Comparison of ENCODE assay signal across 20 cellular contexts in the genomic region with DNA sequence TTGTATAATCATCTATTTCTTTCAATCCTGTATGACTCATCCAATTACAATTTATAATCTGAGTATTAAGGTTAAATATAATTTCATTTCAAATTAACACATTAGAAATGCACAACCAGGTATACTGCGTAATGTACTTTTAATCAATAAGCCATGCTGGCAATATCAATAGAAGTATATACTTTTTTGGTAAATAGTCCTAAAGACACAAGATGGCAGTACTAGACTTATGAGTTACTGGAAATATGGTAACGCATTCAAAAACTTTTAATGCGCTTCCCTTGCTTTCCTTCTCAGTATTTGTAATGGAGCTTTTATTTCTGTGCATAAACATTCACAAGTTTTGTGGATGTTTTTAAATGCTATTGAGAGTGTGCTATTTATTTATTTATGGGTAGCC.
DNase-seq lines count a peak whose midpoint lies in the region; ATAC-seq, FAIRE-seq and TF ChIP-seq lines count a peak whose summit lies in the region.
"Had no signal": no experiment of that assay in that cellular context is flagged by ENCODE, and none has a peak within 500 bp of the region (broad histone marks: within the 10 kb centered on the region; RNA-seq: fewer than 3 reads in every experiment).

No MANE protein-coding gene starts in this region.

- H3K4me1 ChIP-seq in PC-3 (ENCODE audit: insufficient read depth, low read length) (no peaks in the 10 kb centered on the region), uterus (no peaks in the 10 kb centered on the region), ovary (ENCODE audit: insufficient read depth) (no peaks in the 10 kb centered on the region)

- no peak overlapping the region for H2AFZ ChIP-seq in PC-3 (ENCODE audit: low read length)

- FAIRE-seq in A204.1 (lab: Jason Lieb, UNC) (peak; percentile 82), D721Med (lab: Jason Lieb, UNC) (no peak), frontal cortex (lab: Jason Lieb, UNC) (no peak)
- FAIRE-seq: H54 had no signal

- intact Hi-C loops in PC-3 (cut with micrococcal nuclease) (loop anchor here (2.0 kb wide), 1 partner anchor 475 kb away; no protein-coding TSS in a partner anchor), uterus (cut with DNase I; ENCODE audit: low total_unique reads) (no loop called here), ovary (cut with DNase I) (no loop called here)

- H3K36me3 ChIP-seq in PC-3 (ENCODE audit: low read depth, low read length): no peaks in the 10 kb centered on the region
- no peaks in the 10 kb centered on the region for H3K36me3 ChIP-seq in uterus
- H3K36me3 ChIP-seq in ovary: no peaks in the 10 kb centered on the region

- no peaks in the 10 kb centered on the region for H3K9me2 ChIP-seq in PC-3 (replicated peaks; ENCODE audit: low read length)
- H3K9me2 ChIP-seq: SK-N-SH had no signal

- H3K27me3 ChIP-seq in PC-3 (ENCODE audit: low read length) (no peaks in the 10 kb centered on the region), uterus (no peaks in the 10 kb centered on the region), ovary (no peaks in the 10 kb centered on the region)

- TF ChIP-seq EP300 in ovary (IDR thresholded peaks at IDR 0.05): no peak

- H3K4me3 ChIP-seq in PC-3 (ENCODE audit: low read length) (no peak overlapping the region), uterus (no peak overlapping the region), ovary (no peak overlapping the region)

- no peaks in the 10 kb centered on the region for H3K79me2 ChIP-seq in PC-3 (ENCODE audit: low read length)

- BruUV-seq in PC-3 (replicated peaks; lab: Mats Ljungman, UMichigan): no TSS peak

- no peak for ATAC-seq in PC-3
- ATAC-seq: T-cell had no signal

- CTCF ChIA-PET in PC-3 (lab: Charles Lee): no interaction called here

- POLR2A ChIA-PET in PC-3 (lab: Charles Lee; ENCODE audit: unreplicated experiment): no interaction called here

- H3K27ac ChIP-seq in PC-3 (ENCODE audit: low read length): no peak overlapping the region
- no peak overlapping the region for H3K27ac ChIP-seq in uterus
- no peak overlapping the region for H3K27ac ChIP-seq in ovary

- H3K9me3 ChIP-seq in PC-3 (ENCODE audit: low read length): 0 out of 2 replicates have a peak, but pooled peaks cover 9% of the 10 kb centered on the region
- H3K9me3 ChIP-seq in uterus: no peaks in the 10 kb centered on the region
- H3K9me3 ChIP-seq in ovary: no peaks in the 10 kb centered on the region
- H3K9me3 ChIP-seq: SK-N-SH had no signal

- no peak overlapping the region for H3K4me2 ChIP-seq in PC-3 (ENCODE audit: low read length)
- H3K4me2 ChIP-seq: SK-N-SH had no signal

- H3F3A ChIP-seq in PC-3 (ENCODE audit: low read length, unreplicated experiment): no peaks in the 10 kb centered on the region

- H3K9ac ChIP-seq in PC-3 (ENCODE audit: low read length): no peak overlapping the region
- H3K9ac ChIP-seq: SK-N-SH had no signal

- 74 to 81% (median 77%) methylated on average over 3 of the region's 3 CpGs for WGBS in ovary, 3 donors

- DNase-seq in D721Med (ENCODE audit: insufficient read length, low spot score): no peak
- DNase-seq in PC-3: peak; percentile 14
- DNase-seq in fibroblast of the conjunctiva (ENCODE audit: low read depth): peak; percentile 1
- no peak for DNase-seq in uterus
- no peak for DNase-seq in frontal cortex (ENCODE audit: low spot score in 2 of 2)
- DNase-seq in ovary: no peak
- DNase-seq: COR-L47; DMS79; KBM-7; NCI-H1092 treated with DMSO at 0.1 percent for 48 hours; NCI-H2081; NCI-H2171 treated with DMSO at 0.1 percent for 48 hours; NCI-H446; NCI-H526 treated with DMSO at 0.1 percent for 48 hours; NK-92 treated with Interleukin-12 subunit alpha and Interleukin-12 subunit beta, amount 100 ng/mL, for 24 hours; SHP77; SK-N-SH; T-cell had no signal

- TF ChIP-seq POLR2A in uterus (IDR thresholded peaks at IDR 0.05): no peak
- TF ChIP-seq POLR2A in ovary (IDR thresholded peaks at IDR 0.05): no peak

- peak; percentile 21 for TF ChIP-seq CTCF in D721Med (IDR thresholded peaks at IDR 0.05; ENCODE audit: insufficient read depth, missing control alignments)
- peak; percentile 34 for TF ChIP-seq CTCF in PC-3 (conservative IDR thresholded peaks at IDR 0.05; ENCODE audit: low read depth, low read length)
- no peak for TF ChIP-seq CTCF in uterus (IDR thresholded peaks at IDR 0.05)
- TF ChIP-seq CTCF in ovary (IDR thresholded peaks at IDR 0.05): no peak

- H4K20me1 ChIP-seq in PC-3 (ENCODE audit: low read length): no peaks in the 10 kb centered on the region

Comparison
In these comparisons a context has a peak if more than half of its experiments do, and no peak if none do; other contexts are left out.
1. DNase-seq: peak in PC-3 (single experiment) and fibroblast of the conjunctiva (single experiment); none in D721Med (single experiment), uterus (0 of 2), frontal cortex (0 of 2) and ovary (0 of 5).
2. CTCF ChIP-seq: peak in D721Med (single experiment) and PC-3 (single experiment); none in uterus (0 of 4) and ovary (0 of 3).